ENCODE assay signal across 18 cellular contexts in the genomic region with DNA sequence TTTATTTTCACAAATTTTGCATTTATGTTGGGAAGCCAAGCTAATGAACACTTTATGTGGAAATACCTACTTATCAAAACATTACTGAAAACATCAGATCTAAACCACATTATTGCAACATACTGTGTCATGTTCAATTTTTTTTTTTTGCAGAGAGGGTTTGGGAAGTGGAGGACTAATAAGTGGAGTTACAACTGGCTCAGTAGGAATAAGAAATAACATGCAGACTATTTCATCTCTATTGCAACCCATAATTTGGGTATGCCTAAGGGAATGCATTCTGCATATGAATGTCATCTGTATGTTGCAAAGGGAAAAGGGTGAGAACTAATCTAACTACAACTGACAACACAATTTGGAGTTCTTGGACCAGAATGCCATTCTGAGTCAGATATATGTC. TPM values are rescaled to one million over a fixed set of nuclear protein-coding genes. Genes with fewer than 3 reads are reported as not detected.
DNase-seq lines count a peak whose midpoint lies in the region; ATAC-seq, FAIRE-seq and TF ChIP-seq lines count a peak whose summit lies in the region.
"Had no signal": no experiment of that assay in that cellular context is flagged by ENCODE, and none has a peak within 500 bp of the region (broad histone marks: within the 10 kb centered on the region; RNA-seq: fewer than 3 reads in every experiment).

No MANE protein-coding gene starts in this region.

- H3K9me3 ChIP-seq in A549 (no peaks in the 10 kb centered on the region), RWPE2 (ENCODE audit: severe bottlenecking) (no peaks in the 10 kb centered on the region), body of pancreas (no peaks in the 10 kb centered on the region)
- H3K9me3 ChIP-seq: lower lobe of right lung, tibial artery had no signal

- TF ChIP-seq CTCF in A549 (IDR thresholded peaks at IDR 0.05) (no peak), RWPE2 (IDR thresholded peaks at IDR 0.05; ENCODE audit: poor library complexity, severe bottlenecking) (no peak), fibroblast of pulmonary artery (IDR thresholded peaks at IDR 0.05; ENCODE audit: low read length, missing control alignments) (no peak), body of pancreas (IDR thresholded peaks at IDR 0.05) (no peak)

- no peak for TF ChIP-seq EP300 in A549 (IDR thresholded peaks at IDR 0.05)

- intact Hi-C loops in body of pancreas (cut with DNase I) = no loop called here

- H3K27ac ChIP-seq in A549 = no peak overlapping the region
- no peak overlapping the region for H3K27ac ChIP-seq in RWPE2 (ENCODE audit: poor library complexity, severe bottlenecking)
- no peak overlapping the region for H3K27ac ChIP-seq in body of pancreas
- H3K27ac ChIP-seq: coronary artery, lower lobe of right lung, tibial artery, VCaP had no signal

- POLR2A ChIA-PET in A549 (lab: Yijun Ruan, JAX) = no interaction called here

- TF ChIP-seq POLR2A in A549 (IDR thresholded peaks at IDR 0.05; ENCODE audit: low read length) (no peak), body of pancreas (IDR thresholded peaks at IDR 0.05) (no peak)

- no peak for ATAC-seq in A549
- peak; percentile 45; the same call in 2 of the 3 replicates for ATAC-seq in RWPE2 (ENCODE audit: low read depth)
- ATAC-seq in body of pancreas = no peak
- ATAC-seq in HG02840 (IDR thresholded peaks at IDR 0.05; ENCODE audit: low FRiP score, unreplicated experiment) = no peak
- ATAC-seq: activated CD8-positive, alpha-beta T cell treated with anti-CD3 and anti-CD28 coated beads, Interleukin-2, amount 10 ng/mL, durations not matched to agents 7 days and 5 days; lower lobe of right lung had no signal

- DNase-seq in A549 (ENCODE audit: low read depth in 1 of 2, low spot score in 1 of 2) = no peak
- DNase-seq in HCEC 1CT = peak; percentile 80
- no peak for DNase-seq in RWPE2 (ENCODE audit: low spot score)
- peak; percentile 82 for DNase-seq in fibroblast of pulmonary artery (ENCODE audit: low read depth)
- DNase-seq in foreskin melanocyte = no peak
- DNase-seq in body of pancreas = no peak
- no peak for DNase-seq in SK-N-DZ (ENCODE audit: low spot score)
- DNase-seq: activated CD8-positive, alpha-beta T cell treated with anti-CD3 and anti-CD28 coated beads, Interleukin-2, amount 10 ng/mL, durations not matched to agents 7 days and 5 days; erythroblast; lower lobe of right lung; NCI-H1105 treated with DMSO at 0.1 percent for 48 hours; NCI-H2227 treated with DMSO at 0.1 percent for 48 hours; stimulated activated CD8-positive, alpha-beta memory T cell treated with anti-CD3 and anti-CD28 coated beads, Interleukin-4, amount 100 ng/mL, for 48 hours; tibial artery had no signal

- H3K4me2 ChIP-seq in A549 = no peak overlapping the region

- H3K4me1 ChIP-seq in A549 (no peaks in the 10 kb centered on the region), RWPE2 (ENCODE audit: insufficient read depth, poor library complexity, severe bottlenecking) (peaks cover 5% of the 10 kb centered on the region), body of pancreas (no peaks in the 10 kb centered on the region)
- H3K4me1 ChIP-seq: lower lobe of right lung, tibial artery had no signal

- H3K27me3 ChIP-seq in RWPE2 (ENCODE audit: insufficient read depth, poor library complexity, severe bottlenecking) (no peaks in the 10 kb centered on the region), body of pancreas (no peaks in the 10 kb centered on the region)
- H3K27me3 ChIP-seq: tibial artery had no signal

- H3K36me3 ChIP-seq in RWPE2 (ENCODE audit: low read depth) (peaks cover 34% of the 10 kb centered on the region), body of pancreas (replicated peaks in 1 of 2; ENCODE audit: insufficient read depth in 1 of 2, low read depth in 2 of 2) (peaks cover 0 to 4% of the 10 kb centered on the region in 2 donors)

- H3K4me3 ChIP-seq in A549 (no peak overlapping the region), RWPE2 (ENCODE audit: severe bottlenecking) (no peak overlapping the region), fibroblast of pulmonary artery (replicated peaks; ENCODE audit: low read depth, low read length) (no peak overlapping the region), body of pancreas (no peak overlapping the region)
- H3K4me3 ChIP-seq: coronary artery, lower lobe of right lung, tibial artery had no signal

- CTCF ChIA-PET in A549 (lab: Yijun Ruan, JAX) = interaction anchor here (1.7 to 2.6 kb wide), 2 partner anchors 22 to 227 kb away, joined by 6 to 9 read pairs; no protein-coding TSS in a partner anchor

- FAIRE-seq in A549 (lab: Jason Lieb, UNC) = peak; percentile 23
- FAIRE-seq: GM18507 had no signal

- no peak for TF ChIP-seq RAD21 in A549 (conservative IDR thresholded peaks at IDR 0.05 in 1 of 2, IDR thresholded peaks at IDR 0.05 in 1 of 2)

TF ChIP-seq in A549, 52 proteins besides CTCF, POLR2A, EP300 and RAD21:
- TF ChIP-seq PHF8 (IDR thresholded peaks at IDR 0.05; ENCODE audit: borderline replicate concordance, low read depth) = no peak
- TF ChIP-seq CEBPB (IDR thresholded peaks at IDR 0.05) = 0 out of 4 replicates have a peak, but pooled peaks of 1 of the 2 experiments have one; percentile 7

RNA-seq across cellular contexts. Expression of a gene that starts 41.8 kb away (rescaled TPM):
- polyA plus RNA-seq in A549 (2011; rRNA removed) = 17.0 and 21.2 TPM in 2 replicates
- 3.7 and 3.9 TPM in 2 replicates for polyA plus RNA-seq in A549 (2012; cell fraction: cytosol; rRNA removed)
- polyA plus RNA-seq in A549 (2012; cell fraction: nucleus; rRNA removed) = 4.9 and 5.5 TPM in 2 replicates
- 9.0 to 10.6 TPM (median 9.9 TPM) in 3 replicates for polyA plus RNA-seq in A549 (2017; fragmentation: RNase III; extraction: RNeasy Plus Mini Kit Qiagen cat#74134 plus additional on column Dnase treatment)
- 27.7 and 29.9 TPM in 2 replicates for polyA minus RNA-seq in A549 (2011; rRNA and poly(A)+ RNA removed)
- total RNA-seq in body of pancreas = 10 to 100 TPM; 27.5 to 75.8 TPM
- polyA plus RNA-seq in SK-N-DZ (2014; cell fraction: cytosol; rRNA removed) = 12.7 and 21.0 TPM in 2 replicates
- 8.9 and 17.0 TPM in 2 replicates for polyA plus RNA-seq in SK-N-DZ (2014; cell fraction: nucleus; rRNA removed)

Comparison
In these comparisons a context has a peak if more than half of its experiments do, and no peak if none do; other contexts are left out.
1. DNase-seq: peak in HCEC 1CT (single experiment) and fibroblast of pulmonary artery (single experiment); none in A549 (0 of 2), RWPE2 (single experiment), foreskin melanocyte (single experiment), body of pancreas (0 of 4) and SK-N-DZ (single experiment).